In the genomic region with DNA sequence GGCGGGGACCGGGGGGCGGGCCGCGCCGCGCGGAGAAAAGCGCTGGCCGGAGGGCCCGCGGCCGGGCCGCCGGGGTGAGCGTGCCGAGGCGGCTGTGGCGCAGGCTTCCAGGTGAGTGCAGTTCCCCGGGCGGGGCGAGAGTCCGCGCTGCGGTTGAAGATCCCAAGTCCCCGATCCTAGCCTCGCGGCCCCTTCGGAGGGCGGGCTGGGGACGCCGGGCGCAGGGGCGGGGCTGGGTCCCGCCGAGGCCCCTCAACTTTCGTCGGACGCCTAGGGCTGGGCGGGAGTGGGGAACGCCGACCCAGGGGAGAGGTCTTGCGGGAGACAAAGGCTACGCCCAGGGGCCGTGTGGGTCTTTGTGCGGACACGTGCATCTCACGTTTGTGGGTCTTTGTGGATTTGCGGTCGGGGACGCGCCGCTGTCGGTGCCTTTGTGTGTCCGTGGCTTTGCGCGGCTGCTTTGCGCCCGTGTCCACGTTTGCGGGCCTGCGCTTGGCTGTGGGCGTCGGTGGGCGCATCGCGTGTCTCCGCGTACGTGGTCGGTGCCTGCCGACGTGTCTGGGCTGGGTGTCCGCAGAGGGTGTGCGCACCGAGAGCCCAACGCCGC, we compare ENCODE assay signal across 8 cellular contexts. TPM values are rescaled to one million over a fixed set of nuclear protein-coding genes. Genes with fewer than 3 reads are reported as not detected.
A peak's percentile ranks its signal among the peaks of the same experiment; 100 is the strongest.
DNase-seq lines count a peak whose midpoint lies in the region; ATAC-seq and TF ChIP-seq lines count a peak whose summit lies in the region.

A gene with protein sequence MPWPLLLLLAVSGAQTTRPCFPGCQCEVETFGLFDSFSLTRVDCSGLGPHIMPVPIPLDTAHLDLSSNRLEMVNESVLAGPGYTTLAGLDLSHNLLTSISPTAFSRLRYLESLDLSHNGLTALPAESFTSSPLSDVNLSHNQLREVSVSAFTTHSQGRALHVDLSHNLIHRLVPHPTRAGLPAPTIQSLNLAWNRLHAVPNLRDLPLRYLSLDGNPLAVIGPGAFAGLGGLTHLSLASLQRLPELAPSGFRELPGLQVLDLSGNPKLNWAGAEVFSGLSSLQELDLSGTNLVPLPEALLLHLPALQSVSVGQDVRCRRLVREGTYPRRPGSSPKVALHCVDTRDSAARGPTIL (plus strand): TSS at position 63 of the 607 bp plus-strand sequence. CDS start 12,261 bp downstream, outside the sequence.

- H3K4ac ChIP-seq in trophoblast cell (ENCODE audit: low read depth, low read length), result peak within 1 kb of the TSS; percentile 97

- peak within 1 kb of the TSS; percentile 93 for H4K8ac ChIP-seq in trophoblast cell (ENCODE audit: low read depth, low read length)

- peak within 1 kb of the TSS; percentile 53 for H2BK12ac ChIP-seq in trophoblast cell (ENCODE audit: low read length)

- peak within 1 kb of the TSS; percentile 86 for H2AK5ac ChIP-seq in trophoblast cell (ENCODE audit: low read length)

- H3K79me2 ChIP-seq in trophoblast cell (ENCODE audit: control insufficient read depth, insufficient read depth, low read length, poor library complexity), result peaks cover 35% of the 10 kb centered on the region

- H3K23ac ChIP-seq in trophoblast cell (ENCODE audit: low read length), result peak within 1 kb of the TSS; percentile 22

- H3K14ac ChIP-seq in trophoblast cell (ENCODE audit: low read length), result peak within 1 kb of the TSS; percentile 97

- no peak for TF ChIP-seq CTCF in WERI-Rb-1 (IDR thresholded peaks at IDR 0.05; ENCODE audit: low read depth, low read length)
- no peak for TF ChIP-seq CTCF in GM10266 (IDR thresholded peaks at IDR 0.05; ENCODE audit: control insufficient read depth, insufficient read depth, low read depth, missing control alignments)

- peak within 1 kb of the TSS; percentile 98 for H3K18ac ChIP-seq in trophoblast cell (ENCODE audit: low read length)

- H3K4me3 ChIP-seq in H7 (ENCODE audit: insufficient read depth, low read depth, low read length) (peak within 1 kb of the TSS; percentile 98), WERI-Rb-1 (ENCODE audit: low read depth, low read length) (peak within 1 kb of the TSS; percentile 74), trophoblast cell (ENCODE audit: low read depth, low read length) (peak within 1 kb of the TSS; percentile 98)

- no peaks in the 10 kb centered on the region; the same call in 1 of the 2 replicates for H3K36me3 ChIP-seq in H7 (replicated peaks; ENCODE audit: control insufficient read depth, insufficient read depth, low read length)
- H3K36me3 ChIP-seq in WERI-Rb-1, result peaks cover 5% of the 10 kb centered on the region
- H3K36me3 ChIP-seq in trophoblast cell (ENCODE audit: control insufficient read depth in 1 of 2, insufficient read depth in 2 of 2, low read length in 2 of 2), result peaks cover 4 to 7% of the 10 kb centered on the region in 2 experiments

- H3K9me3 ChIP-seq in WERI-Rb-1 (ENCODE audit: severe bottlenecking), result no peaks in the 10 kb centered on the region
- no peaks in the 10 kb centered on the region for H3K9me3 ChIP-seq in trophoblast cell (ENCODE audit: insufficient read depth, low read depth, low read length)

- no peak for ATAC-seq in HG03108 (IDR thresholded peaks at IDR 0.05; ENCODE audit: unreplicated experiment)

- DNase-seq in 8988T, result peak; percentile 83
- DNase-seq in H7, result no peak
- no peak for DNase-seq in WERI-Rb-1
- peak; percentile 22 for DNase-seq in foreskin melanocyte
- peak; percentile 35 to 37 for DNase-seq in trophoblast cell
- no peak for DNase-seq in GM10266 (ENCODE audit: extremely low spot score)
- no peak for DNase-seq in HuH-7 (ENCODE audit: low spot score)

- H3K9ac ChIP-seq in trophoblast cell (ENCODE audit: low read length), result peak within 1 kb of the TSS; percentile 95

- H3K27me3 ChIP-seq in H7 (ENCODE audit: control insufficient read depth, insufficient read depth, low read length), result no peaks in the 10 kb centered on the region
- no peaks in the 10 kb centered on the region for H3K27me3 ChIP-seq in WERI-Rb-1 (ENCODE audit: insufficient read depth, low read depth, severe bottlenecking)
- H3K27me3 ChIP-seq in trophoblast cell (ENCODE audit: insufficient read depth, low read length), result no peaks in the 10 kb centered on the region

- peak within 1 kb of the TSS; percentile 94 for H2BK120ac ChIP-seq in trophoblast cell (ENCODE audit: insufficient read depth, low read length, poor library complexity)

- peak within 1 kb of the TSS; percentile 100 for H3K27ac ChIP-seq in WERI-Rb-1
- H3K27ac ChIP-seq in trophoblast cell (ENCODE audit: low read depth, low read length), result peak within 1 kb of the TSS; percentile 97

- peak within 1 kb of the TSS; percentile 98 for H4K91ac ChIP-seq in trophoblast cell (ENCODE audit: low read depth, low read length)

- WGBS in trophoblast cell (ENCODE audit: extremely low coverage, insufficient coverage, insufficient read length), result no CpG with 5 or more reads among the region's 78 CpGs

- peak within 1 kb of the TSS; percentile 89 for H2AFZ ChIP-seq in trophoblast cell (ENCODE audit: insufficient read depth, low read length, poor library complexity)

- H3K4me1 ChIP-seq in trophoblast cell (ENCODE audit: control insufficient read depth in 1 of 2, insufficient read depth in 2 of 2, low read length in 2 of 2), result peaks cover 51 to 52% of the 10 kb centered on the region in 2 experiments

- H4K12ac ChIP-seq in trophoblast cell (ENCODE audit: low read depth, low read length), result peak within 1 kb of the TSS; percentile 78

- peak within 1 kb of the TSS; percentile 96 for H2BK5ac ChIP-seq in trophoblast cell (ENCODE audit: low read depth, low read length, poor library complexity)

- H3K79me1 ChIP-seq in trophoblast cell (ENCODE audit: low read length), result peaks cover 32% of the 10 kb centered on the region

- peak within 1 kb of the TSS; percentile 87 for H3K4me2 ChIP-seq in trophoblast cell (ENCODE audit: low read length)

RNA-seq across cellular contexts. Expression of the gene that starts here (rescaled TPM):
- 53.3 and 68.8 TPM in 2 replicates for total RNA-seq in H7 (2014; rRNA removed; shearing (Covaris generic))
- polyA plus RNA-seq in trophoblast cell (2013), result 34.0 and 35.3 TPM in 2 replicates

Comparison
In these comparisons a context has a peak if more than half of its experiments do, and no peak if none do; other contexts are left out.
1. DNase-seq: peak in 8988T (single experiment), foreskin melanocyte (single experiment) and trophoblast cell (2 of 2); none in H7 (single experiment), WERI-Rb-1 (single experiment), GM10266 (single experiment) and HuH-7 (single experiment).
2. Peak in every context shown above with its lines, with median percentiles within 50 percentile points of each other: H3K4me3 ChIP-seq.